Comparison of ENCODE assay signal across 12 cellular contexts in genomic region chr3:108301695-108302404, GRCh38. TPM values are rescaled to one million over a fixed set of nuclear protein-coding genes. Genes with fewer than 3 reads are reported as not detected.
DNase-seq lines count a peak whose midpoint lies in the region; ATAC-seq, FAIRE-seq and TF ChIP-seq lines count a peak whose summit lies in the region.
"Had no signal": no experiment of that assay in that cellular context is flagged by ENCODE, and none has a peak within 500 bp of the region (broad histone marks: within the 10 kb centered on the region; RNA-seq: fewer than 3 reads in every experiment).

No MANE protein-coding gene starts in this region.

- H3K27ac ChIP-seq in stomach, result no peak overlapping the region
- H3K27ac ChIP-seq: 22Rv1, ovary had no signal

- WGBS in stomach, 5 donors, result 59 to 71% (median 66%) methylated on average over 5 of the region's 5 CpGs

- intact Hi-C loops in stomach (cut with DNase I; ENCODE audit: low total_unique reads), result no loop called here

- H3K9me3 ChIP-seq in stomach, result no peaks in the 10 kb centered on the region
- H3K9me3 ChIP-seq: ovary had no signal

- H3K4me3 Mint-ChIP-seq in glutamatergic neuron (ENCODE audit: unreplicated experiment), result no peak overlapping the region

- H3K4me3 ChIP-seq in stomach, result no peak overlapping the region
- H3K4me3 ChIP-seq: ovary had no signal

- no peaks in the 10 kb centered on the region for H3K27me3 ChIP-seq in stomach
- H3K27me3 ChIP-seq: ovary had no signal

- no peak for TF ChIP-seq POLR2A in stomach (IDR thresholded peaks at IDR 0.05)

- no peak for TF ChIP-seq EP300 in stomach (IDR thresholded peaks at IDR 0.05)

- no peaks in the 10 kb centered on the region for H3K4me1 Mint-ChIP-seq in glutamatergic neuron (ENCODE audit: low read depth, unreplicated experiment)

- peaks cover 0 to 24% (median 9%) of the 10 kb centered on the region in 4 donors for H3K4me1 ChIP-seq in stomach

- TF ChIP-seq CTCF in glutamatergic neuron (IDR thresholded peaks at IDR 0.05; ENCODE audit: partially characterized antibody, unreplicated experiment), result no peak
- TF ChIP-seq CTCF in stomach (IDR thresholded peaks at IDR 0.05), result no peak

- DNase-seq in SIG-M5 treated with dmso at 0.1 percent for 504 hours (lab: John Stamatoyannopoulos, UW; ENCODE audit: unreplicated experiment), result peak; percentile 58
- no peak for DNase-seq in SIG-M5 (lab: John Stamatoyannopoulos, UW)
- peak; percentile 19 for DNase-seq in RCC 7860 (ENCODE audit: low spot score)
- DNase-seq in kidney tubule cell (ENCODE audit: low spot score), result peak; percentile 80
- no peak for DNase-seq in amniotic stem cell (lab: John Stamatoyannopoulos, UW)
- no peak for DNase-seq in glutamatergic neuron
- DNase-seq in stomach, result no peak
- DNase-seq: NCI-H510A treated with DMSO at 0.1 percent for 48 hours, ovary had no signal

- H3K9me3 Mint-ChIP-seq in glutamatergic neuron (ENCODE audit: unreplicated experiment), result no peaks in the 10 kb centered on the region

- H3K36me3 Mint-ChIP-seq in glutamatergic neuron (ENCODE audit: unreplicated experiment), result no peaks in the 10 kb centered on the region

- H3K27ac Mint-ChIP-seq in glutamatergic neuron (ENCODE audit: unreplicated experiment), result no peak overlapping the region

- no peaks in the 10 kb centered on the region for H3K27me3 Mint-ChIP-seq in glutamatergic neuron (ENCODE audit: unreplicated experiment)

- peak; percentile 72 for FAIRE-seq in RCC 7860 (lab: Jason Lieb, UNC)
- FAIRE-seq: colon had no signal

- peak; percentile 50 for ATAC-seq in HG02884 (IDR thresholded peaks at IDR 0.05; ENCODE audit: unreplicated experiment)

- no peaks in the 10 kb centered on the region for H3K36me3 ChIP-seq in stomach
- H3K36me3 ChIP-seq: ovary had no signal

RNA-seq across cellular contexts. Expression of gene HHLA2, which starts 5.5 kb away (rescaled TPM):
- total RNA-seq in glutamatergic neuron (ENCODE audit: unreplicated experiment) (not detected), stomach (10 to 100 TPM in 2 of 5 donors, 1 to 10 TPM in 1, under 1 TPM in 1, not detected in 1; 0.87 to 18.8 (median 9.6) TPM)
- polyA plus RNA-seq in stomach, result 1 to 10 TPM in 2 of 3 donors, under 1 TPM in 1; 0.23 to 2.7 (median 1.2) TPM

Comparison
In these comparisons a context has a peak if more than half of its experiments do, and no peak if none do; other contexts are left out.
1. DNase-seq: peak in SIG-M5 treated with dmso at 0.1 percent for 504 hours (single experiment), RCC 7860 (single experiment) and kidney tubule cell (single experiment); none in SIG-M5 (single experiment), amniotic stem cell (single experiment), glutamatergic neuron (single experiment) and stomach (single experiment).